1 cellular context compared by ENCODE assay signal in the genomic region with DNA sequence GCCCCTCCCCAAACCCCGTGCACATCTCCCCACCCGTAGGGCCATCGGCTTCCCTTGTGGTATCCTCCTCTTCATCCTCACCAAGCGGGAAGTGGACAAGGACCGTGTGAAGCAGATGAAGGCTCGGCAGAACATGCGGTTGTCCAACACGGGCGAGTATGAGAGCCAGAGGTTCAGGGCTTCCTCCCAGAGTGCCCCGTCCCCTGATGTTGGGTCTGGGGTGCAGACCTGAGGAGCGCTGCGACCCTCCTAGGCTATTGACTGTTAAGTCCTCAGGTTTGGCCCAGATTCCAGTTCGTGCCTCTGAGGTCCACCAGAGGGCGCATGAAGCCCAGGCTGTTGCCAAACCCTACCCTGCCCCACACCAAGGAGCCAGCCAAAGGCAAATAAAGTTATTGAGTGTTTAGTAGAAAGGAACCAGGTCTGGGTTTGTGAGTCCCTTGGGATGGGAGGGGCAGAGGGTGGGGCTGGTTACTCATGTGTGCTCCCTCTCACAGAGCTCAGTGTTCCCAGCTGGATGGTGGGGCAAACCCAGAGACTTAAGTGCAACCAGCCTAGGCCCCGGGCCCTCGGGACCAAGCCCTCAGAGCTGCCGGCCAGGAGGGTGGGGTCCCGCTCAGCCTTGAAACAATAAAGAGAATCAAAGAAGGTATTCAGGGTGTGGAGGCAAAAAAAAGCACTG.
TF ChIP-seq lines count a peak whose summit lies in the region.

No MANE protein-coding gene starts in this region.

TF ChIP-seq in HEK293, 187 proteins besides CTCF, POLR2A, EP300 and RAD21 (continued from another document):
- TF ChIP-seq ZNF596 (tag by site-specific recombination; IDR thresholded peaks at IDR 0.05), result no peak
- TF ChIP-seq ZEB2 (tag by site-specific recombination; IDR thresholded peaks at IDR 0.05), result peak; percentile 79
- peak; percentile 61; the same call in 1 of the 2 replicates for TF ChIP-seq PRDM4 (tag by site-specific recombination; IDR thresholded peaks at IDR 0.05)
- peak; percentile 66; the same call in 1 of the 2 replicates for TF ChIP-seq ZBTB6 (tag by site-specific recombination; IDR thresholded peaks at IDR 0.05)
- TF ChIP-seq, protein P1, sequence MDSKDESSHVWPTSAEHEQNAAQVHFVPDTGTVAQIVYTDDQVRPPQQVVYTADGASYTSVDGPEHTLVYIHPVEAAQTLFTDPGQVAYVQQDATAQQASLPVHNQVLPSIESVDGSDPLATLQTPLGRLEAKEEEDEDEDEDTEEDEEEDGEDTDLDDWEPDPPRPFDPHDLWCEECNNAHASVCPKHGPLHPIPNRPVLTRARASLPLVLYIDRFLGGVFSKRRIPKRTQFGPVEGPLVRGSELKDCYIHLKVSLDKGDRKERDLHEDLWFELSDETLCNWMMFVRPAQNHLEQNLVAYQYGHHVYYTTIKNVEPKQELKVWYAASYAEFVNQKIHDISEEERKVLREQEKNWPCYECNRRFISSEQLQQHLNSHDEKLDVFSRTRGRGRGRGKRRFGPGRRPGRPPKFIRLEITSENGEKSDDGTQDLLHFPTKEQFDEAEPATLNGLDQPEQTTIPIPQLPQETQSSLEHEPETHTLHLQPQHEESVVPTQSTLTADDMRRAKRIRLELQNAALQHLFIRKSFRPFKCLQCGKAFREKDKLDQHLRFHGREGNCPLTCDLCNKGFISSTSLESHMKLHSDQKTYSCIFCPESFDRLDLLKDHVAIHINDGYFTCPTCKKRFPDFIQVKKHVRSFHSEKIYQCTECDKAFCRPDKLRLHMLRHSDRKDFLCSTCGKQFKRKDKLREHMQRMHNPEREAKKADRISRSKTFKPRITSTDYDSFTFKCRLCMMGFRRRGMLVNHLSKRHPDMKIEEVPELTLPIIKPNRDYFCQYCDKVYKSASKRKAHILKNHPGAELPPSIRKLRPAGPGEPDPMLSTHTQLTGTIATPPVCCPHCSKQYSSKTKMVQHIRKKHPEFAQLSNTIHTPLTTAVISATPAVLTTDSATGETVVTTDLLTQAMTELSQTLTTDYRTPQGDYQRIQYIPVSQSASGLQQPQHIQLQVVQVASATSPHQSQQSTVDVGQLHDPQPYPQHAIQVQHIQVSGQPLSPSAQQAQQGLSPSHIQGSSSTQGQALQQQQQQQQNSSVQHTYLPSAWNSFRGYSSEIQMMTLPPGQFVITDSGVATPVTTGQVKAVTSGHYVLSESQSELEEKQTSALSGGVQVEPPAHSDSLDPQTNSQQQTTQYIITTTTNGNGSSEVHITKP (tag by site-specific recombination; IDR thresholded peaks at IDR 0.05), result peak; percentile 50; the same call in 1 of the 2 replicates
- peak; percentile 88; the same call in 1 of the 2 replicates for TF ChIP-seq ZSCAN30 (tag by site-specific recombination; IDR thresholded peaks at IDR 0.05)
- TF ChIP-seq ZNF521 (tag by site-specific recombination; IDR thresholded peaks at IDR 0.05), result no peak
- TF ChIP-seq ZNF239 (tag by site-specific recombination; IDR thresholded peaks at IDR 0.05), result no peak
- 0 out of 2 replicates have a peak, but pooled peaks have one; percentile 19 for TF ChIP-seq ZBTB17 (tag by site-specific recombination; IDR thresholded peaks at IDR 0.05)
- no peak for TF ChIP-seq EGR2 (tag by site-specific recombination; IDR thresholded peaks at IDR 0.05; ENCODE audit: low read depth)
- TF ChIP-seq ZNF335 (tag by site-specific recombination; conservative IDR thresholded peaks at IDR 0.05), result 0 out of 2 replicates have a peak, but pooled peaks have one; percentile 15
- peak; percentile 98 for TF ChIP-seq KLF1 (tag by site-specific recombination; IDR thresholded peaks at IDR 0.05)
- peak; percentile 55 for TF ChIP-seq ZNF513 (tag by site-specific recombination; IDR thresholded peaks at IDR 0.05)
- TF ChIP-seq KLF10 (tag by site-specific recombination; IDR thresholded peaks at IDR 0.05), result peak; percentile 94
- 0 out of 2 replicates have a peak, but pooled peaks have one; percentile 32 for TF ChIP-seq ZNF366 (tag by site-specific recombination; conservative IDR thresholded peaks at IDR 0.05)
- 0 out of 2 replicates have a peak, but pooled peaks have one; percentile 35 for TF ChIP-seq ZNF639 (tag by site-specific recombination; IDR thresholded peaks at IDR 0.05)
- peak; percentile 73 for TF ChIP-seq ZNF654 (tag by site-specific recombination; IDR thresholded peaks at IDR 0.05; ENCODE audit: low read depth)
